In the genomic region with DNA sequence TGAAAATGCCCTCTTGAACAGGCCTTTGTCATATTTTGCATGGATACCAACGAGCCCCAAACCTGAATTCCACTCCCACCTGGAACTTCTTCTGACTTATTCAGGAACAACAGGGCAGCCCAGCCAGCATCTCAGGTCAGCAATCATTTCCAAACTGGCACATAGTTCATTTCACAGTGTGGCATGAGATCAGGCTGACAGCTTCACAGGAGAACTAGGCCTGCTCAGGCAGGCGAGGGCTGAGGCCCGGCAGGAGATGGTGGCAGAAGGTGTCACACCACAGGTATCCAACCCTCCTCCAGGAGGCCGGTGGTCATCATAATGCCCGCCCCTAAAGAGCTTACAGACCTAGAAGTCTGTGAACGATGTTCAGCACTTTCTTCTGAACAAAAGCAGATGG, we compare ENCODE assay signal across 32 cellular contexts. TPM values are rescaled to one million over a fixed set of nuclear protein-coding genes. Genes with fewer than 3 reads are reported as not detected.
DNase-seq lines count a peak whose midpoint lies in the region; ATAC-seq, FAIRE-seq and TF ChIP-seq lines count a peak whose summit lies in the region.
"Had no signal": no experiment of that assay in that cellular context is flagged by ENCODE, and none has a peak within 500 bp of the region (broad histone marks: within the 10 kb centered on the region; RNA-seq: fewer than 3 reads in every experiment).

No MANE protein-coding gene starts in this region.

- H3K36me3 ChIP-seq in K562 (ENCODE audit: control insufficient read depth, insufficient read depth, low read length): peaks cover 17% of the 10 kb centered on the region
- H3K36me3 ChIP-seq in A673 (ENCODE audit: insufficient read depth, low read length, poor library complexity, severe bottlenecking): peaks cover 4% of the 10 kb centered on the region
- no peaks in the 10 kb centered on the region for H3K36me3 ChIP-seq in neural progenitor cell
- H3K36me3 ChIP-seq: MG63 had no signal

- no peak for ATAC-seq in K562
- ATAC-seq in stimulated activated naive B cell treated with anti-CD40 and anti-IgM and Interleukin-4, amounts not matched to agents 10 μg/mL and 1 μg/mL and 100 μg/mL, for 72 hours (replicated peaks): no peak
- ATAC-seq in HG02840 (IDR thresholded peaks at IDR 0.05; ENCODE audit: low FRiP score, unreplicated experiment): no peak
- ATAC-seq: body of pancreas had no signal

- peaks cover 9% of the 10 kb centered on the region for H3K4me1 Mint-ChIP-seq in activated naive CD8-positive, alpha-beta T cell (ENCODE audit: low read depth)
- H3K4me1 Mint-ChIP-seq in activated naive CD8-positive, alpha-beta T cell treated with anti-CD3 and anti-CD28 coated beads for 36 hours: peaks cover 10% of the 10 kb centered on the region
- peaks cover 1 to 31% of the 10 kb centered on the region in 2 donors for H3K4me1 Mint-ChIP-seq in immature natural killer cell
- H3K4me1 Mint-ChIP-seq in stimulated activated naive B cell treated with anti-CD40 and anti-IgM and Interleukin-4, amounts not matched to agents 10 μg/mL and 1 μg/mL and 100 μg/mL, for 72 hours: peaks cover 15 to 27% of the 10 kb centered on the region in 2 donors
- H3K4me1 Mint-ChIP-seq in neural progenitor cell: peaks cover 5% of the 10 kb centered on the region

- no peak for DNase-seq in activated naive CD8-positive, alpha-beta T cell treated with anti-CD3 and anti-CD28 coated beads for 36 hours
- DNase-seq in K562 (ENCODE audit: extremely low read depth in 1 of 4, low spot score in 3 of 4) (no peak), immature natural killer cell (no peak), A673 (ENCODE audit: low spot score) (no peak), neural progenitor cell (ENCODE audit: low spot score) (no peak)
- DNase-seq in stimulated activated naive B cell treated with anti-CD40 and anti-IgM and Interleukin-4, amounts not matched to agents 10 μg/mL and 1 μg/mL and 100 μg/mL, for 72 hours: no peak
- DNase-seq: activated CD4-positive, alpha-beta T cell treated with anti-CD3 and anti-CD28 coated beads, Interleukin-2, amount 50 U/mL, for 4 hours; activated CD8-positive, alpha-beta memory T cell treated with anti-CD3 and anti-CD28 coated beads, Interleukin-2, amount 50 U/mL, for 48 hours; activated effector memory CD4-positive, alpha-beta T cell treated with Interleukin-2 at 50 U/mL for 16 hours; H7; KG1; MG63; NCI-H1105; NCI-H1930; NCI-H510A treated with DMSO at 0.1 percent for 48 hours; occipital lobe; T-helper 9 cell had no signal

- H3K27ac ChIP-seq in K562 (ENCODE audit: extremely low read depth, low read depth, low read length): no peak overlapping the region
- no peak overlapping the region for H3K27ac ChIP-seq in A673 (ENCODE audit: low read depth, low read length, poor library complexity, severe bottlenecking)
- no peak overlapping the region for H3K27ac ChIP-seq in neural progenitor cell
- H3K27ac ChIP-seq: BLaER1, body of pancreas, prostate gland, VCaP had no signal

- no peak for FAIRE-seq in K562 (lab: Jason Lieb, UNC)
- FAIRE-seq: G401.6, islet of Langerhans had no signal

- H3F3A ChIP-seq in neural progenitor cell (ENCODE audit: low read depth): no peaks in the 10 kb centered on the region

- no peaks in the 10 kb centered on the region for H4K20me1 ChIP-seq in K562 (replicated peaks; ENCODE audit: control insufficient read depth, insufficient read depth, low read length)
- no peaks in the 10 kb centered on the region for H4K20me1 ChIP-seq in neural progenitor cell (ENCODE audit: low read depth)
- H4K20me1 ChIP-seq: BLaER1 had no signal

- no peaks in the 10 kb centered on the region for H3K9me3 Mint-ChIP-seq in activated naive CD8-positive, alpha-beta T cell (ENCODE audit: low read depth)
- no peaks in the 10 kb centered on the region for H3K9me3 Mint-ChIP-seq in activated naive CD8-positive, alpha-beta T cell treated with anti-CD3 and anti-CD28 coated beads for 36 hours
- no peaks in the 10 kb centered on the region for H3K9me3 Mint-ChIP-seq in immature natural killer cell
- H3K9me3 Mint-ChIP-seq in stimulated activated naive B cell treated with anti-CD40 and anti-IgM and Interleukin-4, amounts not matched to agents 10 μg/mL and 1 μg/mL and 100 μg/mL, for 72 hours: no peaks in the 10 kb centered on the region
- H3K9me3 Mint-ChIP-seq in neural progenitor cell: no peaks in the 10 kb centered on the region
- H3K9me3 Mint-ChIP-seq: type B pancreatic cell had no signal

- in situ Hi-C loops in K562 (cut with MboI): no loop called here

- peaks cover 2% of the 10 kb centered on the region for H3K36me3 Mint-ChIP-seq in activated naive CD8-positive, alpha-beta T cell
- peaks cover 9% of the 10 kb centered on the region for H3K36me3 Mint-ChIP-seq in activated naive CD8-positive, alpha-beta T cell treated with anti-CD3 and anti-CD28 coated beads for 36 hours
- H3K36me3 Mint-ChIP-seq in immature natural killer cell: peaks cover 0 to 19% (median 11%) of the 10 kb centered on the region in 3 donors
- H3K36me3 Mint-ChIP-seq in stimulated activated naive B cell treated with anti-CD40 and anti-IgM and Interleukin-4, amounts not matched to agents 10 μg/mL and 1 μg/mL and 100 μg/mL, for 72 hours: peaks cover 27 to 45% of the 10 kb centered on the region in 2 donors
- peaks cover 25% of the 10 kb centered on the region for H3K36me3 Mint-ChIP-seq in neural progenitor cell

- intact Hi-C loops in K562 (cut with micrococcal nuclease) (loop anchor here (10.0 kb wide), 2 partner anchors 405 to 585 kb away; partner anchors contain the start of gene TMEM178B), A673 (cut with micrococcal nuclease; ENCODE audit: unreplicated experiment) (no loop called here)

- CTCF ChIA-PET in K562 (lab: Yijun Ruan, JAX; ENCODE audit: low intra/inter-chr PET ratio): interaction anchor here (0.7 kb wide), 1 partner anchor 123 kb away, joined by 3 read pairs; no protein-coding TSS in a partner anchor
- CTCF ChIA-PET in A673 (lab: Charles Lee): no interaction called here

- no peaks in the 10 kb centered on the region for H3K9me1 ChIP-seq in K562 (ENCODE audit: control insufficient read depth, insufficient read depth, low read length)

- TF ChIP-seq CTCF in K562 (IDR thresholded peaks at IDR 0.05 in 2 of 3, conservative IDR thresholded peaks at IDR 0.05 in 1 of 3; ENCODE audit: insufficient read depth in 2 of 3, low read depth in 1 of 3, low read length in 3 of 3): no peak
- TF ChIP-seq CTCF in A673 (conservative IDR thresholded peaks at IDR 0.05; ENCODE audit: low read depth, low read length): no peak
- no peak for TF ChIP-seq CTCF in neural progenitor cell (IDR thresholded peaks at IDR 0.05)

- TF ChIP-seq RAD21 in K562 (CRISPR knock-in tag; conservative IDR thresholded peaks at IDR 0.05 in 1 of 2, IDR thresholded peaks at IDR 0.05 in 1 of 2): no peak

- no peak overlapping the region for H3K9ac ChIP-seq in K562 (ENCODE audit: insufficient read depth in 1 of 2, low read depth in 2 of 2, low read length in 2 of 2)
- no peak overlapping the region for H3K9ac ChIP-seq in neural progenitor cell
- H3K9ac ChIP-seq: BLaER1 had no signal

- no peak overlapping the region for H3K4me2 ChIP-seq in K562 (ENCODE audit: insufficient read depth, low read length)
- no peak overlapping the region for H3K4me2 ChIP-seq in neural progenitor cell
- H3K4me2 ChIP-seq: BLaER1 had no signal

- H2AFZ ChIP-seq in K562 (ENCODE audit: low read depth, low read length) (no peak overlapping the region), neural progenitor cell (replicated peaks) (no peak overlapping the region)

- H3K9me3 ChIP-seq in K562 (replicated peaks; ENCODE audit: control insufficient read depth, insufficient read depth, low read depth, low read length) (no peaks in the 10 kb centered on the region), A673 (ENCODE audit: low read depth, low read length, poor library complexity, severe bottlenecking) (no peaks in the 10 kb centered on the region), neural progenitor cell (ENCODE audit: low read depth) (no peaks in the 10 kb centered on the region)
- H3K9me3 ChIP-seq: adrenal gland, BLaER1, body of pancreas, MG63, prostate gland, right lobe of liver had no signal

- no peaks in the 10 kb centered on the region for H3K27me3 Mint-ChIP-seq in activated naive CD8-positive, alpha-beta T cell
- H3K27me3 Mint-ChIP-seq in activated naive CD8-positive, alpha-beta T cell treated with anti-CD3 and anti-CD28 coated beads for 36 hours: no peaks in the 10 kb centered on the region
- H3K27me3 Mint-ChIP-seq in immature natural killer cell (ENCODE audit: low read depth in 3 of 3): peaks cover 0 to 4% (median 3%) of the 10 kb centered on the region in 3 donors
- H3K27me3 Mint-ChIP-seq in stimulated activated naive B cell treated with anti-CD40 and anti-IgM and Interleukin-4, amounts not matched to agents 10 μg/mL and 1 μg/mL and 100 μg/mL, for 72 hours: no peaks in the 10 kb centered on the region
- peaks cover 2% of the 10 kb centered on the region for H3K27me3 Mint-ChIP-seq in neural progenitor cell (ENCODE audit: insufficient read depth, low read depth)
- H3K27me3 Mint-ChIP-seq: type B pancreatic cell had no signal

- POLR2A ChIA-PET in K562 (lab: Yijun Ruan, JAX): no interaction called here
- POLR2A ChIA-PET in A673 (lab: Charles Lee; ENCODE audit: low non-redundant PET): no interaction called here

- 71% methylated on average over 6 of the region's 6 CpGs for WGBS in K562 (ENCODE audit: insufficient coverage, low coverage, missing lambda C conversion rate)

- H3K4me3 Mint-ChIP-seq in activated naive CD8-positive, alpha-beta T cell: no peak overlapping the region
- H3K4me3 Mint-ChIP-seq in activated naive CD8-positive, alpha-beta T cell treated with anti-CD3 and anti-CD28 coated beads for 36 hours: no peak overlapping the region
- no peak overlapping the region for H3K4me3 Mint-ChIP-seq in immature natural killer cell
- H3K4me3 Mint-ChIP-seq in stimulated activated naive B cell treated with anti-CD40 and anti-IgM and Interleukin-4, amounts not matched to agents 10 μg/mL and 1 μg/mL and 100 μg/mL, for 72 hours: no peak overlapping the region
- no peak overlapping the region for H3K4me3 Mint-ChIP-seq in neural progenitor cell
- H3K4me3 Mint-ChIP-seq: type B pancreatic cell had no signal

- no peaks in the 10 kb centered on the region for H3K79me2 ChIP-seq in K562 (ENCODE audit: control insufficient read depth, insufficient read depth, low read length)
- no peaks in the 10 kb centered on the region for H3K79me2 ChIP-seq in neural progenitor cell (ENCODE audit: low read depth)

- BruUV-seq in K562 (replicated peaks; lab: Mats Ljungman, UMichigan) (no TSS peak), A673 (replicated peaks; lab: Mats Ljungman, UMichigan) (no TSS peak)

- TF ChIP-seq POLR2A in K562 (conservative IDR thresholded peaks at IDR 0.05): no peak

- TF ChIP-seq EP300 in K562 (IDR thresholded peaks at IDR 0.05; ENCODE audit: low read length): no peak

- H3K27ac Mint-ChIP-seq in activated naive CD8-positive, alpha-beta T cell: peak overlapping the region; percentile 76
- H3K27ac Mint-ChIP-seq in activated naive CD8-positive, alpha-beta T cell treated with anti-CD3 and anti-CD28 coated beads for 36 hours: no peak overlapping the region
- H3K27ac Mint-ChIP-seq in immature natural killer cell (peak overlapping the region in 5 of 6 donors; percentile 19 to 76 (median 58)), neural progenitor cell (no peak overlapping the region)
- peak overlapping the region; percentile 70 for H3K27ac Mint-ChIP-seq in stimulated activated naive B cell treated with anti-CD40 and anti-IgM and Interleukin-4, amounts not matched to agents 10 μg/mL and 1 μg/mL and 100 μg/mL, for 72 hours
- H3K27ac Mint-ChIP-seq: type B pancreatic cell had no signal

- H3K4me3 ChIP-seq in K562 (no peak overlapping the region), A673 (ENCODE audit: low read depth, low read length, poor library complexity, severe bottlenecking) (no peak overlapping the region), neural progenitor cell (no peak overlapping the region)
- H3K4me3 ChIP-seq: adrenal gland, BLaER1, body of pancreas, MG63, prostate gland, right lobe of liver had no signal

- no peaks in the 10 kb centered on the region for H3K27me3 ChIP-seq in K562 (ENCODE audit: control insufficient read depth in 2 of 2, insufficient read depth in 2 of 2, low read length in 2 of 2)
- H3K27me3 ChIP-seq in A673 (replicated peaks; ENCODE audit: insufficient read depth, low read depth, low read length, poor library complexity): no peaks in the 10 kb centered on the region
- H3K27me3 ChIP-seq in neural progenitor cell: no peaks in the 10 kb centered on the region
- H3K27me3 ChIP-seq: adrenal gland, BLaER1, body of pancreas, MG63, right lobe of liver had no signal

- H3K4me1 ChIP-seq in K562 (replicated peaks in 1 of 2; ENCODE audit: control insufficient read depth in 2 of 2, insufficient read depth in 2 of 2, low read length in 2 of 2) (peaks cover 0 to 7% of the 10 kb centered on the region in 2 experiments; a peak in 2 of 5 replicates), A673 (ENCODE audit: insufficient read depth, low read length, poor library complexity, severe bottlenecking) (no peaks in the 10 kb centered on the region), neural progenitor cell (peaks cover 4% of the 10 kb centered on the region)
- H3K4me1 ChIP-seq: prostate gland had no signal

RNA-seq across cellular contexts. Expression of gene DENND11, which starts 42.5 kb away (rescaled TPM):
- 10 to 100 TPM; 29.9 to 32.9 TPM for total RNA-seq in activated naive CD8-positive, alpha-beta T cell treated with anti-CD3 and anti-CD28 coated beads for 36 hours
- 0.83 and 0.88 TPM in 2 replicates for total RNA-seq in K562 (2011; cell fraction: chromatin; rRNA removed; ENCODE audit: low replicate concordance)
- 0.39 and 0.50 TPM in 2 replicates for total RNA-seq in K562 (2011; cell fraction: nucleolus; rRNA removed)
- total RNA-seq in K562 (2011; cell fraction: nucleoplasm; rRNA removed): 0.81 and 1.2 TPM in 2 replicates
- total RNA-seq in K562 (2014; rRNA removed): 0.29 and 0.32 TPM in 2 replicates
- total RNA-seq in K562 (2014; rRNA removed; fragmentation: Illumina TruSeq; extraction: Trizol): 0.44 and 0.45 TPM in 2 replicates
- total RNA-seq in K562 (2015; rRNA removed; fragmentation: Illumina TruSeq; extraction: Trizol): 0.22 and 0.23 TPM in 2 replicates
- 0.49 and 0.65 TPM in 2 replicates for total RNA-seq in K562 (2021)
- 0.85 and 1.1 TPM in 2 replicates for polyA plus RNA-seq in K562 (2011; rRNA removed)
- polyA plus RNA-seq in K562 (2011; cell fraction: cytosol; rRNA removed): 0.48 and 0.58 TPM in 2 replicates
- polyA plus RNA-seq in K562 (2011; cell fraction: nucleus; rRNA removed): 1.7 and 2.4 TPM in 2 replicates
- polyA plus RNA-seq in K562 (2012): 0.30 and 0.48 TPM in 2 replicates
- 0.36 and 0.40 TPM in 2 replicates for polyA plus RNA-seq in K562 (2014; fragmentation: Illumina TruSeq; extraction: Trizol)
- under 1 TPM; 0.07 to 0.14 TPM for polyA plus RNA-seq in K562 (2014; fragmentation: Nextera tagmentation; extraction: Ambion mirVana)
- polyA plus RNA-seq in K562 (2014; rRNA removed): 0.32 and 0.41 TPM in 2 replicates
- polyA minus RNA-seq in K562 (2011; rRNA and poly(A)+ RNA removed): 1.2 and 1.6 TPM in 2 replicates
- 0.57 and 0.91 TPM in 2 replicates for polyA minus RNA-seq in K562 (2011; cell fraction: cytosol; rRNA and poly(A)+ RNA removed)
- polyA minus RNA-seq in K562 (2011; cell fraction: nucleus; rRNA and poly(A)+ RNA removed): 0.94 and 1.1 TPM in 2 replicates
- polyA plus RNA-seq in immature natural killer cell: 10 to 100 TPM in 1 of 3 donors, 1 to 10 TPM in 2; 2.2 to 13.0 (median 9.6) TPM
- 11.9 and 12.3 TPM in 2 replicates for total RNA-seq in A673 (2021)
- total RNA-seq in neural progenitor cell (ENCODE audit: low replicate concordance): 19.7 and 23.5 TPM in 2 replicates

RNA-seq across cellular contexts. Expression of gene WEE2, which starts 48.7 kb away (rescaled TPM):
- not detected for total RNA-seq in activated naive CD8-positive, alpha-beta T cell treated with anti-CD3 and anti-CD28 coated beads for 36 hours
- not detected in 2 replicates for total RNA-seq in K562 (2011; cell fraction: chromatin; rRNA removed; ENCODE audit: low replicate concordance)
- not detected in 2 replicates for total RNA-seq in K562 (2011; cell fraction: nucleolus; rRNA removed)
- not detected in 2 replicates for total RNA-seq in K562 (2011; cell fraction: nucleoplasm; rRNA removed)
- not detected in 2 replicates for total RNA-seq in K562 (2014; rRNA removed)
- total RNA-seq in K562 (2014; rRNA removed; fragmentation: Illumina TruSeq; extraction: Trizol): not detected in 2 replicates
- not detected in 2 replicates for total RNA-seq in K562 (2015; rRNA removed; fragmentation: Illumina TruSeq; extraction: Trizol)
- total RNA-seq in K562 (2021): not detected in 2 replicates
- not detected in 2 replicates for polyA plus RNA-seq in K562 (2011; rRNA removed)
- polyA plus RNA-seq in K562 (2011; cell fraction: cytosol; rRNA removed): not detected in 2 replicates
- polyA plus RNA-seq in K562 (2011; cell fraction: nucleus; rRNA removed): not detected in 2 replicates
- not detected in 2 replicates for polyA plus RNA-seq in K562 (2012)
- not detected in 2 replicates for polyA plus RNA-seq in K562 (2014; fragmentation: Illumina TruSeq; extraction: Trizol)
- not detected for polyA plus RNA-seq in K562 (2014; fragmentation: Nextera tagmentation; extraction: Ambion mirVana)
- polyA plus RNA-seq in K562 (2014; rRNA removed): not detected in 2 replicates
- not detected in 2 replicates for polyA minus RNA-seq in K562 (2011; rRNA and poly(A)+ RNA removed)
- polyA minus RNA-seq in K562 (2011; cell fraction: cytosol; rRNA and poly(A)+ RNA removed): not detected in 2 replicates
- polyA minus RNA-seq in K562 (2011; cell fraction: nucleus; rRNA and poly(A)+ RNA removed): not detected in 2 replicates
- polyA plus RNA-seq in immature natural killer cell: not detected
- total RNA-seq in A673 (2021): 0.09 TPM in 1 of 2 replicates, not detected in the other
- total RNA-seq in neural progenitor cell (ENCODE audit: low replicate concordance): 0.12 TPM in 1 of 2 replicates, not detected in the other
- total RNA-seq: adrenal gland, body of pancreas, epithelial cell of proximal tubule, liver, myocyte, prostate gland, right lobe of liver had no signal
- polyA plus RNA-seq: AG04450, liver had no signal

Comparison
In these comparisons a context has a peak if more than half of its experiments do, and no peak if none do; other contexts are left out.
1. H3K27ac Mint-ChIP-seq: peak in activated naive CD8-positive, alpha-beta T cell (single experiment), immature natural killer cell (5 of 6) and stimulated activated naive B cell treated with anti-CD40 and anti-IgM and Interleukin-4, amounts not matched to agents 10 μg/mL and 1 μg/mL and 100 μg/mL, for 72 hours (single experiment); none in activated naive CD8-positive, alpha-beta T cell treated with anti-CD3 and anti-CD28 coated beads for 36 hours (single experiment) and neural progenitor cell (single experiment).